ENCODE assay signal across 20 cellular contexts in the genomic region with DNA sequence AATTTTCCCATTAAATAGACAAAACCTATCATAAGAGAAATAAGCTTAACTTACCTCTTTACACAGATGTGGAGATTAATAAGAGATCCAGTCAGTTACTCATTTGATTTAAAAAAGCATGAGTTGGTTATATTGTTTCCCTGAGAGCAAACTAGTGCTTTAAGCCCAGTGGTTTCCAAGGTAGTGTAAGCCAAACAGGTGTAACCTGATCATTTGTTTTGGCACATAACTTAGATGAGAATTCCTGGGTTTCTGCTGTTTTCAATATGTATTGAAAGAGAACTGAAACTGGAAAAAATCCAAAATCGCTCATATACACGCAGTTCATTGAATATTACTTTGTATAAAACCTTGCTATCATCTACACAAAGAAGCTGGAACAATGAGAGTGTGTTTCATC. TPM values are rescaled to one million over a fixed set of nuclear protein-coding genes. Genes with fewer than 3 reads are reported as not detected.
DNase-seq lines count a peak whose midpoint lies in the region; ATAC-seq and TF ChIP-seq lines count a peak whose summit lies in the region.
"Had no signal": no experiment of that assay in that cellular context is flagged by ENCODE, and none has a peak within 500 bp of the region (broad histone marks: within the 10 kb centered on the region; RNA-seq: fewer than 3 reads in every experiment).

No MANE protein-coding gene starts in this region.

- H3K27me3 ChIP-seq in endodermal cell (ENCODE audit: control insufficient read depth, insufficient read depth, low read length, poor library complexity, severe bottlenecking), result peaks cover 5% of the 10 kb centered on the region

- H3K27ac Mint-ChIP-seq in endodermal cell, result no peak overlapping the region
- H3K27ac Mint-ChIP-seq: HFFc6 had no signal

- H3K9me3 Mint-ChIP-seq in endodermal cell, result no peaks in the 10 kb centered on the region
- H3K9me3 Mint-ChIP-seq: HFFc6 had no signal

- H3K4me1 Mint-ChIP-seq in endodermal cell, result peaks cover 2% of the 10 kb centered on the region

- H3K4me1 ChIP-seq in endodermal cell (ENCODE audit: control insufficient read depth, insufficient read depth, low read length), result no peaks in the 10 kb centered on the region

- ATAC-seq in activated CD4-positive, CD25-positive, alpha-beta regulatory T cell treated with anti-CD3 and anti-CD28 coated beads, Interleukin-2, amount 50 U/mL, for 24 hours, result no peak

- WGBS in endodermal cell (ENCODE audit: insufficient coverage in 1 of 2, insufficient read length in 1 of 2), 2 experiments, result 93 to 100% methylated on average over 2 of the region's 2 CpGs

- H3K4me3 ChIP-seq in endodermal cell (ENCODE audit: low read length), result no peak overlapping the region

- DNase-seq in NCI-H2171 treated with DMSO at 0.1 percent for 48 hours (lab: John Stamatoyannopoulos, UW) (peak; percentile 33), NCI-H2171 (lab: John Stamatoyannopoulos, UW) (no peak), NCI-H1105 (lab: John Stamatoyannopoulos, UW) (peak; percentile 44), NCI-H69 (lab: John Stamatoyannopoulos, UW) (peak; percentile 62), dermis microvascular lymphatic vessel endothelial cell (ENCODE audit: low read depth in 2 of 2) (peak; percentile 21 to 44), endodermal cell (no peak), GM20000 (ENCODE audit: low spot score) (no peak)
- DNase-seq: DMS 273 treated with DMSO at 0.1 percent for 48 hours, HFFc6, Karpas-422, MM.1S, NCI-H1417, NCI-H2227 treated with DMSO at 0.1 percent for 48 hours, NCI-H526, SW 1271 had no signal

- H3K4me3 Mint-ChIP-seq in endodermal cell, result no peak overlapping the region
- H3K4me3 Mint-ChIP-seq: HFFc6 had no signal

- no peaks in the 10 kb centered on the region for H3K36me3 Mint-ChIP-seq in endodermal cell (ENCODE audit: low read depth)

- no peaks in the 10 kb centered on the region for H3K9me3 ChIP-seq in endodermal cell (ENCODE audit: control insufficient read depth, low read length)

- TF ChIP-seq CTCF in endodermal cell (conservative IDR thresholded peaks at IDR 0.05) (no peak), GM20000 (IDR thresholded peaks at IDR 0.05; ENCODE audit: extremely low read depth, missing control alignments) (no peak)

- H3K9ac ChIP-seq in endodermal cell (ENCODE audit: extremely low read depth, low read length, poor library complexity, severe bottlenecking), result no peak overlapping the region

- H3K27ac ChIP-seq in endodermal cell (ENCODE audit: low read depth, low read length), result no peak overlapping the region
- H3K27ac ChIP-seq: C4-2B had no signal

- peaks cover 2% of the 10 kb centered on the region for H3K27me3 Mint-ChIP-seq in endodermal cell (ENCODE audit: insufficient read depth)

- no peaks in the 10 kb centered on the region for H3K36me3 ChIP-seq in endodermal cell (ENCODE audit: control insufficient read depth, insufficient read depth, low read length)

RNA-seq across cellular contexts. Expression of a gene that starts 30.5 kb away (rescaled TPM):
- total RNA-seq in dermis microvascular lymphatic vessel endothelial cell (2.2 and 2.5 TPM in 2 replicates), endodermal cell (10 to 100 TPM; 11.6 to 13.3 TPM)
- polyA plus RNA-seq in endodermal cell (2013, experiment 1 of 2), result 11.8 TPM
- 14.7 TPM for polyA plus RNA-seq in endodermal cell (2013, experiment 2 of 2)

RNA-seq across cellular contexts. Expression of a gene that starts 37.2 kb away (rescaled TPM):
- not detected in 2 replicates for total RNA-seq in dermis microvascular lymphatic vessel endothelial cell
- total RNA-seq in endodermal cell, result 1 to 10 TPM in 1 of 2 donors, not detected in 1; 1.1 TPM
- 0.39 TPM for polyA plus RNA-seq in endodermal cell (2013, experiment 1 of 2)
- 0.21 TPM for polyA plus RNA-seq in endodermal cell (2013, experiment 2 of 2)
- total RNA-seq: A673; HFFc6; SK-MEL-5; T-helper 2 cell treated with Interferon-gamma antibody and Interleukin-4, amounts not matched to agents 100 ng/mL and 5 ng/mL, for 36 hours had no signal

RNA-seq across cellular contexts. Expression of a gene that starts 52.7 kb away (rescaled TPM):
- total RNA-seq in dermis microvascular lymphatic vessel endothelial cell (0.26 and 0.63 TPM in 2 replicates), endodermal cell (1 to 10 TPM; 4.5 to 5.2 TPM)
- 2.3 TPM for polyA plus RNA-seq in endodermal cell (2013, experiment 1 of 2)
- 2.3 TPM for polyA plus RNA-seq in endodermal cell (2013, experiment 2 of 2)

Comparison
In these comparisons a context has a peak if more than half of its experiments do, and no peak if none do; other contexts are left out.
1. DNase-seq: peak in NCI-H2171 treated with DMSO at 0.1 percent for 48 hours (single experiment), NCI-H1105 (single experiment), NCI-H69 (single experiment) and dermis microvascular lymphatic vessel endothelial cell (2 of 2); none in NCI-H2171 (single experiment), endodermal cell (single experiment) and GM20000 (single experiment).